23 cellular contexts compared by ENCODE assay signal in genomic region chr20:51154708-51155690, GRCh38.
A peak's percentile ranks its signal among the peaks of the same experiment; 100 is the strongest.
DNase-seq lines count a peak whose midpoint lies in the region; ATAC-seq and TF ChIP-seq lines count a peak whose summit lies in the region.
"Had no signal": no experiment of that assay in that cellular context is flagged by ENCODE, and none has a peak within 500 bp of the region (broad histone marks: within the 10 kb centered on the region; RNA-seq: fewer than 3 reads in every experiment).

No MANE protein-coding gene starts in this region.

- DNase-seq in DMS 273 treated with DMSO at 0.1 percent for 48 hours (lab: John Stamatoyannopoulos, UW): peak; percentile 87
- peak; percentile 53 for DNase-seq in NCI-H446 treated with DMSO at 0.1 percent for 48 hours (lab: John Stamatoyannopoulos, UW)
- DNase-seq in endothelial cell (ENCODE audit: low spot score): no peak
- peak; percentile 73 for DNase-seq in osteocyte (ENCODE audit: extremely low spot score, unreplicated experiment)
- no peak for DNase-seq in stomach
- DNase-seq in sigmoid colon: no peak
- DNase-seq: CD8-positive, alpha-beta memory T cell; H7; NCI-H1092 treated with DMSO at 0.1 percent for 48 hours; NCI-H1436 treated with DMSO at 0.1 percent for 48 hours; NCI-H2029 treated with DMSO at 0.1 percent for 48 hours; NCI-H2171; NCI-H345; NCI-H524 treated with DMSO at 0.1 percent for 48 hours; RPMI8226; SHP77 had no signal

- H3K27ac Mint-ChIP-seq in endothelial cell (ENCODE audit: unreplicated experiment) (peak overlapping the region; percentile 90), osteocyte (ENCODE audit: unreplicated experiment) (no peak overlapping the region)
- H3K27ac Mint-ChIP-seq: CD8-positive, alpha-beta memory T cell had no signal

- H3K4me3 Mint-ChIP-seq in endothelial cell (ENCODE audit: unreplicated experiment): no peak overlapping the region
- H3K4me3 Mint-ChIP-seq in osteocyte (ENCODE audit: unreplicated experiment): no peak overlapping the region
- H3K4me3 Mint-ChIP-seq: CD8-positive, alpha-beta memory T cell had no signal

- H3K27me3 Mint-ChIP-seq in endothelial cell (ENCODE audit: unreplicated experiment) (no peaks in the 10 kb centered on the region), osteocyte (ENCODE audit: unreplicated experiment) (peaks cover 82% of the 10 kb centered on the region)

- H3K9me3 ChIP-seq in stomach (no peaks in the 10 kb centered on the region), sigmoid colon (no peaks in the 10 kb centered on the region)

- TF ChIP-seq CTCF in endothelial cell (IDR thresholded peaks at IDR 0.05; ENCODE audit: unreplicated experiment) (no peak), osteocyte (IDR thresholded peaks at IDR 0.05) (no peak), stomach (IDR thresholded peaks at IDR 0.05) (no peak), sigmoid colon (IDR thresholded peaks at IDR 0.05) (no peak)

- H3K27ac ChIP-seq in stomach: peak overlapping the region in 1 of 5 donors; percentile 76
- H3K27ac ChIP-seq in sigmoid colon: peak overlapping the region in 1 of 4 donors; percentile 62
- H3K27ac ChIP-seq: C4-2B, SK-N-MC had no signal

- peaks cover 22% of the 10 kb centered on the region for H3K4me1 Mint-ChIP-seq in endothelial cell (ENCODE audit: unreplicated experiment)
- H3K4me1 Mint-ChIP-seq in osteocyte (ENCODE audit: unreplicated experiment): no peaks in the 10 kb centered on the region

- ATAC-seq in HG03139 (IDR thresholded peaks at IDR 0.05; ENCODE audit: unreplicated experiment) (no peak), HG02852 (IDR thresholded peaks at IDR 0.05; ENCODE audit: unreplicated experiment) (no peak)
- ATAC-seq: GM12878, HepG2, K562 had no signal

- H3K4me1 ChIP-seq in stomach: peaks cover 0 to 8% (median 5%) of the 10 kb centered on the region in 4 donors
- H3K4me1 ChIP-seq in sigmoid colon: peaks cover 0 to 17% (median 14%) of the 10 kb centered on the region in 4 donors

- H3K36me3 Mint-ChIP-seq in endothelial cell (ENCODE audit: low read depth, unreplicated experiment) (no peaks in the 10 kb centered on the region), osteocyte (ENCODE audit: unreplicated experiment) (no peaks in the 10 kb centered on the region)
- H3K36me3 Mint-ChIP-seq: CD8-positive, alpha-beta memory T cell had no signal

- no peaks in the 10 kb centered on the region for H3K9me3 Mint-ChIP-seq in endothelial cell (ENCODE audit: unreplicated experiment)
- no peaks in the 10 kb centered on the region for H3K9me3 Mint-ChIP-seq in osteocyte (ENCODE audit: unreplicated experiment)
- H3K9me3 Mint-ChIP-seq: CD8-positive, alpha-beta memory T cell had no signal

- peaks cover 0 to 38% (median 2%) of the 10 kb centered on the region in 3 donors for H3K27me3 ChIP-seq in stomach
- H3K27me3 ChIP-seq in sigmoid colon: peaks cover 0 to 18% (median 0%) of the 10 kb centered on the region in 3 donors

- TF ChIP-seq POLR2A in stomach (IDR thresholded peaks at IDR 0.05) (no peak), sigmoid colon (IDR thresholded peaks at IDR 0.05) (no peak)

- H3K4me3 ChIP-seq in stomach (no peak overlapping the region), sigmoid colon (no peak overlapping the region)
- H3K4me3 ChIP-seq: GM12878, K562 had no signal

- TF ChIP-seq EP300 in stomach (IDR thresholded peaks at IDR 0.05) (no peak), sigmoid colon (IDR thresholded peaks at IDR 0.05) (no peak)

- H3K36me3 ChIP-seq in stomach (no peaks in the 10 kb centered on the region), sigmoid colon (no peaks in the 10 kb centered on the region)

- WGBS in stomach, 5 donors: 80 to 86% (median 84%) methylated on average over 19 of the region's 19 CpGs
- 87 to 92% methylated on average over 19 of the region's 19 CpGs for WGBS in sigmoid colon, 2 donors

- intact Hi-C loops in stomach (cut with DNase I; ENCODE audit: low total_unique reads) (no loop called here), sigmoid colon (cut with DNase I) (no loop called here)

Comparison
In these comparisons a context has a peak if more than half of its experiments do, and no peak if none do; other contexts are left out.
1. DNase-seq: peak in DMS 273 treated with DMSO at 0.1 percent for 48 hours (single experiment), NCI-H446 treated with DMSO at 0.1 percent for 48 hours (single experiment) and osteocyte (single experiment); none in endothelial cell (single experiment), stomach (single experiment) and sigmoid colon (single experiment).